ENCODE assay signal across 34 cellular contexts in genomic region chr2:221374234-221374633, GRCh38.
"Had no signal": no experiment of that assay in that cellular context is flagged by ENCODE, and none has a peak within 500 bp of the region (broad histone marks: within the 10 kb centered on the region; RNA-seq: fewer than 3 reads in every experiment).

No MANE protein-coding gene starts in this region.

- DNase-seq: Karpas-422, Kasumi-1, MG63, MM.1S, MV-4-11, NCI-H1048, NCI-H1092, NCI-H1092 treated with DMSO at 0.1 percent for 48 hours, NCI-H1105, NCI-H1105 treated with DMSO at 0.1 percent for 48 hours, NCI-H1417, NCI-H1417 treated with DMSO at 0.1 percent for 48 hours, NCI-H1436, NCI-H1436 treated with DMSO at 0.1 percent for 48 hours, NCI-H146, NCI-H1694, NCI-H1694 treated with DMSO at 0.1 percent for 48 hours, NCI-H187, NCI-H187 treated with DMSO at 0.1 percent for 48 hours, NCI-H1930, NCI-H2029, NCI-H2029 treated with DMSO at 0.1 percent for 48 hours, NCI-H2081, NCI-H2081 treated with DMSO at 0.1 percent for 48 hours, NCI-H2107, NCI-H2171, NCI-H2171 treated with DMSO at 0.1 percent for 48 hours, NCI-H2227 treated with DMSO at 0.1 percent for 48 hours, NCI-H226, NCI-H345, NCI-H446, NCI-H446 treated with DMSO at 0.1 percent for 48 hours, NCI-H510A, NCI-H524 had no signal

- H3K9me3 ChIP-seq: MG63 had no signal

- H3K36me3 ChIP-seq: MG63 had no signal

- H3K4me3 ChIP-seq: MG63 had no signal

- H3K27me3 ChIP-seq: MG63 had no signal
